Comparison of ENCODE assay signal across 13 cellular contexts in the genomic region with DNA sequence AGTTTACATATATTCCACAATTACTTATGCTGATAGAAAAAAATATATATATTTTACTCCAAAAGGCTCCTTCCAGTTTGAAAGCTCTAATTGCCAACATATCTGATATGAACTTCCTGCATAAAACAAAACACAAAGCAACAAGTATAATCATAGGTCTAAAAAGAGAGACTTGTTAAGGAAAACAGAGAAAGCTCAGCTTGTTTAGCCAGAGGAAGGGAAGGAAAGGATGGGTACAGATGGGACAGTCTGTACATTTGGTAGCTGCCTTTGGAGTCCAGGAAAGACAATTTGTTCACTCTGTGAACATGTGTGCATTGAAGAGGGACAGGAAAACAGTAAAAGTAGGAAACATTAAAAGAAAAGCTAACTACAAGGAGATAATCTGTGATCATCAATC.
"Had no signal": no experiment of that assay in that cellular context is flagged by ENCODE, and none has a peak within 500 bp of the region (broad histone marks: within the 10 kb centered on the region; RNA-seq: fewer than 3 reads in every experiment).

No MANE protein-coding gene starts in this region.

- H3K27me3 Mint-ChIP-seq: progenitor cell of endocrine pancreas had no signal

- H3K36me3 ChIP-seq: breast epithelium, heart right ventricle had no signal

- H3K4me3 Mint-ChIP-seq: activated CD4-positive, alpha-beta memory T cell treated with anti-CD3 and anti-CD28 coated beads for 36 hours; activated naive CD8-positive, alpha-beta T cell treated with anti-CD3 and anti-CD28 coated beads, Interleukin-2, amount 10 ng/mL, durations not matched to agents 7 days and 5 days had no signal

- H3K27ac Mint-ChIP-seq: activated CD4-positive, alpha-beta memory T cell treated with anti-CD3 and anti-CD28 coated beads for 36 hours; activated naive CD8-positive, alpha-beta T cell treated with anti-CD3 and anti-CD28 coated beads, Interleukin-2, amount 10 ng/mL, durations not matched to agents 7 days and 5 days; progenitor cell of endocrine pancreas had no signal

- DNase-seq: activated CD4-positive, alpha-beta memory T cell treated with anti-CD3 and anti-CD28 coated beads for 36 hours; activated CD4-positive, alpha-beta T cell treated with anti-CD3 and anti-CD28 coated beads for 1 hour; activated naive CD8-positive, alpha-beta T cell treated with anti-CD3 and anti-CD28 coated beads, Interleukin-2, amount 10 ng/mL, durations not matched to agents 7 days and 5 days; activated T-cell treated with anti-CD3 and anti-CD28 coated beads, Interleukin-2, amount 50 U/mL, for 48 hours; anterior cingulate cortex; heart right ventricle; islet precursor cell; right cardiac atrium; stimulated activated CD4-positive, alpha-beta T cell treated with anti-CD3 and anti-CD28 coated beads, Interleukin-2, amount 100 ng/mL, for 24 hours; stimulated activated naive CD8-positive, alpha-beta T cell treated with anti-CD3 and anti-CD28 coated beads, Interleukin-15, Interleukin-2, amounts not matched to agents 100 U/mL and 50 U/mL, for 24 hours had no signal

- H3K9me3 Mint-ChIP-seq: activated CD4-positive, alpha-beta memory T cell treated with anti-CD3 and anti-CD28 coated beads for 36 hours; activated naive CD8-positive, alpha-beta T cell treated with anti-CD3 and anti-CD28 coated beads, Interleukin-2, amount 10 ng/mL, durations not matched to agents 7 days and 5 days had no signal

- H3K27me3 ChIP-seq: breast epithelium had no signal

- H3K9me3 ChIP-seq: breast epithelium, heart right ventricle had no signal

- H3K4me3 ChIP-seq: breast epithelium, heart right ventricle had no signal

- H3K36me3 Mint-ChIP-seq: activated CD4-positive, alpha-beta memory T cell treated with anti-CD3 and anti-CD28 coated beads for 36 hours; activated naive CD8-positive, alpha-beta T cell treated with anti-CD3 and anti-CD28 coated beads, Interleukin-2, amount 10 ng/mL, durations not matched to agents 7 days and 5 days had no signal

- ATAC-seq: heart right ventricle; left lobe of liver; right cardiac atrium; stimulated activated naive CD8-positive, alpha-beta T cell treated with anti-CD3 and anti-CD28 coated beads, Interleukin-15, Interleukin-2, amounts not matched to agents 100 U/mL and 50 U/mL, for 24 hours had no signal
